18 cellular contexts compared by ENCODE assay signal in the genomic region with DNA sequence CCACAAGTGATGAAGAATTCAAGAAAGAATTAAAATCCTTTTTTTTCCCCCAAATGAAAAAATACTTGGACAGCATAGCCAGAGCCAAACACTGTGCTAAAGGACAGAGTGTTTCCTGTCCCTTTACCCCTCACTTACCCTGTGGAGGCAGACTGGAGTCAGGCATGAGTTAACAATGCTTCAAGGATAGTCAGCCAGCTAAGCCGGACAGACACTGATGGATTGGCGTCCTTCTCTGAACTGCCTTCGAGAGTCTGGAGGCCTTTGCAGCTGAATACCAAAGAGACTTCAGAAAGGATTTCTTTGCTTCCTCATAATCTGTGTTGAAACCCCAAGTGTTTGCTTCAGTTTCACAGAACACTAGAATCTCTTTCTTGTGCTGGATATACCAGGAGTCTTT. TPM values are rescaled to one million over a fixed set of nuclear protein-coding genes. Genes with fewer than 3 reads are reported as not detected.
A peak's percentile ranks its signal among the peaks of the same experiment; 100 is the strongest.
DNase-seq lines count a peak whose midpoint lies in the region; ATAC-seq, FAIRE-seq and TF ChIP-seq lines count a peak whose summit lies in the region.
"Had no signal": no experiment of that assay in that cellular context is flagged by ENCODE, and none has a peak within 500 bp of the region (broad histone marks: within the 10 kb centered on the region; RNA-seq: fewer than 3 reads in every experiment).

No MANE protein-coding gene starts in this region.

- no peak for TF ChIP-seq POLR2A in K562 (conservative IDR thresholded peaks at IDR 0.05)

- no peak overlapping the region for H3K4me2 ChIP-seq in K562 (ENCODE audit: insufficient read depth, low read length)
- H3K4me2 ChIP-seq: BLaER1 had no signal

- TF ChIP-seq EP300 in K562 (IDR thresholded peaks at IDR 0.05; ENCODE audit: low read length): no peak

- peaks cover 14 to 15% of the 10 kb centered on the region in 2 experiments; a peak in 4 of 5 replicates for H3K4me1 ChIP-seq in K562 (replicated peaks in 1 of 2; ENCODE audit: control insufficient read depth in 2 of 2, insufficient read depth in 2 of 2, low read length in 2 of 2)
- H3K4me1 ChIP-seq in left lung: peaks cover 4 to 87% of the 10 kb centered on the region in 2 donors

- no peaks in the 10 kb centered on the region for H3K9me1 ChIP-seq in K562 (ENCODE audit: control insufficient read depth, insufficient read depth, low read length)

- no peak for TF ChIP-seq CTCF in K562 (IDR thresholded peaks at IDR 0.05 in 2 of 3, conservative IDR thresholded peaks at IDR 0.05 in 1 of 3; ENCODE audit: insufficient read depth in 2 of 3, low read depth in 1 of 3, low read length in 3 of 3)
- no peak for TF ChIP-seq CTCF in nephron (IDR thresholded peaks at IDR 0.05; ENCODE audit: unreplicated experiment in 3 of 3)
- no peak for TF ChIP-seq CTCF in left lung (IDR thresholded peaks at IDR 0.05)

- H3K27ac Mint-ChIP-seq in IgD-negative memory B cell: peak overlapping the region in 2 of 3 donors; percentile 16 to 27
- peak overlapping the region; percentile 70 to 89 (median 83) for H3K27ac Mint-ChIP-seq in nephron
- H3K27ac Mint-ChIP-seq: activated T-helper 2 cell treated with anti-CD3 and anti-CD28 coated beads, Interferon-gamma antibody, Interleukin-2, Interleukin-4, amounts not matched to agents 10 μg/mL and 5 μg/mL and 100 μg/mL, durations not matched to agents 14 hours and 24 hours and 36 hours had no signal

- peaks cover 85% of the 10 kb centered on the region for H3K79me2 ChIP-seq in K562 (ENCODE audit: control insufficient read depth, insufficient read depth, low read length)

- in situ Hi-C loops in K562 (cut with MboI): no loop called here

- H2AFZ ChIP-seq in K562 (ENCODE audit: low read depth, low read length): no peak overlapping the region

- POLR2A ChIA-PET in K562 (lab: Yijun Ruan, JAX): interaction anchor here (0.6 to 2.0 kb wide), 10 partner anchors 8 to 1171 kb away, joined by 3 to 10 read pairs (median 4); no protein-coding TSS in a partner anchor

- H3K27ac ChIP-seq in K562 (ENCODE audit: extremely low read depth, low read depth, low read length): no peak overlapping the region
- peak overlapping the region in 1 of 2 donors; percentile 73 for H3K27ac ChIP-seq in left lung
- H3K27ac ChIP-seq: BLaER1 had no signal

- H3K27me3 Mint-ChIP-seq in IgD-negative memory B cell: no peaks in the 10 kb centered on the region
- H3K27me3 Mint-ChIP-seq in nephron (ENCODE audit: low read depth): no peaks in the 10 kb centered on the region
- H3K27me3 Mint-ChIP-seq: naive thymus-derived CD8-positive, alpha-beta T cell had no signal

- TF ChIP-seq RAD21 in K562 (CRISPR knock-in tag; conservative IDR thresholded peaks at IDR 0.05 in 1 of 2, IDR thresholded peaks at IDR 0.05 in 1 of 2): 0 out of 4 replicates have a peak, but pooled peaks of 1 of the 2 experiments have one; percentile 4

- H3K27me3 ChIP-seq in K562 (ENCODE audit: control insufficient read depth in 2 of 2, insufficient read depth in 2 of 2, low read length in 2 of 2) (no peaks in the 10 kb centered on the region), left lung (no peaks in the 10 kb centered on the region)
- H3K27me3 ChIP-seq: BLaER1, MG63 had no signal

- no peaks in the 10 kb centered on the region for H3K9me3 ChIP-seq in K562 (replicated peaks; ENCODE audit: control insufficient read depth, insufficient read depth, low read depth, low read length)
- no peaks in the 10 kb centered on the region for H3K9me3 ChIP-seq in left lung
- H3K9me3 ChIP-seq: BLaER1, MG63 had no signal

- no peak overlapping the region for H3K9ac ChIP-seq in K562 (ENCODE audit: insufficient read depth in 1 of 2, low read depth in 2 of 2, low read length in 2 of 2)
- H3K9ac ChIP-seq: BLaER1 had no signal

- no TSS peak for BruUV-seq in K562 (replicated peaks; lab: Mats Ljungman, UMichigan)

- FAIRE-seq in K562 (lab: Jason Lieb, UNC): peak; percentile 37
- FAIRE-seq: islet of Langerhans had no signal

- H4K20me1 ChIP-seq in K562 (replicated peaks; ENCODE audit: control insufficient read depth, insufficient read depth, low read length): no peaks in the 10 kb centered on the region; the same call in none of the 2 replicates

- H3K4me1 Mint-ChIP-seq in IgD-negative memory B cell: peaks cover 25 to 45% (median 31%) of the 10 kb centered on the region in 3 donors
- H3K4me1 Mint-ChIP-seq in nephron: peaks cover 43% of the 10 kb centered on the region

- H3K4me3 Mint-ChIP-seq in IgD-negative memory B cell (peak overlapping the region in 1 of 4 donors; percentile 43), nephron (peak overlapping the region; percentile 24 to 44 (median 26))

- H3K36me3 ChIP-seq in K562 (ENCODE audit: control insufficient read depth, insufficient read depth, low read length): no peaks in the 10 kb centered on the region
- H3K36me3 ChIP-seq in left lung: no peaks in the 10 kb centered on the region
- H3K36me3 ChIP-seq: BLaER1, MG63 had no signal

- H3K4me3 ChIP-seq in K562: no peak overlapping the region
- H3K4me3 ChIP-seq in left lung: peak overlapping the region in 1 of 2 donors; percentile 17
- H3K4me3 ChIP-seq: BLaER1, MG63 had no signal

- peak; percentile 27 for ATAC-seq in K562
- ATAC-seq in left lung: no peak
- ATAC-seq: naive thymus-derived CD8-positive, alpha-beta T cell had no signal

- intact Hi-C loops in K562 (cut with micrococcal nuclease) (no loop called here), left lung (cut with DNase I) (no loop called here)

- CTCF ChIA-PET in K562 (lab: Yijun Ruan, JAX; ENCODE audit: low intra/inter-chr PET ratio): no interaction called here

- 28% methylated on average over 3 of the region's 3 CpGs for WGBS in K562 (ENCODE audit: insufficient coverage, low coverage, missing lambda C conversion rate)

- H3K9me3 Mint-ChIP-seq in IgD-negative memory B cell: no peaks in the 10 kb centered on the region
- H3K9me3 Mint-ChIP-seq in nephron: no peaks in the 10 kb centered on the region
- H3K9me3 Mint-ChIP-seq: activated T-helper 2 cell treated with anti-CD3 and anti-CD28 coated beads, Interferon-gamma antibody, Interleukin-2, Interleukin-4, amounts not matched to agents 10 μg/mL and 5 μg/mL and 100 μg/mL, durations not matched to agents 14 hours and 24 hours and 36 hours; naive thymus-derived CD8-positive, alpha-beta T cell had no signal

- peak; percentile 40 to 54 for DNase-seq in AML-193 (lab: John Stamatoyannopoulos, UW)
- DNase-seq in K562 (ENCODE audit: extremely low read depth in 1 of 4, low spot score in 3 of 4): peak in 2 of 4 experiments; percentile 32 to 57
- no peak for DNase-seq in NCI-H187 treated with DMSO at 0.1 percent for 48 hours (lab: John Stamatoyannopoulos, UW)
- DNase-seq in left lung: no peak
- no peak for DNase-seq in NCI-H146 (lab: John Stamatoyannopoulos, UW)
- no peak for DNase-seq in activated effector memory CD4-positive, alpha-beta T cell treated with anti-CD3 and anti-CD28 coated beads, Interleukin-2, amount 50 U/mL, for 16 hours
- DNase-seq: activated CD4-positive, alpha-beta T cell treated with anti-CD3 and anti-CD28 coated beads for 48 hours; GDM1; MG63; naive thymus-derived CD8-positive, alpha-beta T cell; NCI-H526 treated with DMSO at 0.1 percent for 48 hours; stimulated activated CD4-positive, alpha-beta T cell treated with anti-CD3 and anti-CD28 coated beads, Interleukin-15, amount 100 ng/mL, for 24 hours; SW 1271 had no signal

- H3K36me3 Mint-ChIP-seq in IgD-negative memory B cell (no peaks in the 10 kb centered on the region), nephron (ENCODE audit: low read depth) (no peaks in the 10 kb centered on the region)

RNA-seq across cellular contexts. Expression of gene METTL9, which starts 4.5 kb away (rescaled TPM):
- 78.5 TPM for polyA plus RNA-seq in IgD-negative memory B cell
- 42.0 and 73.0 TPM in 2 replicates for total RNA-seq in K562 (2011; cell fraction: chromatin; rRNA removed; ENCODE audit: low replicate concordance)
- 27.7 and 29.2 TPM in 2 replicates for total RNA-seq in K562 (2011; cell fraction: nucleolus; rRNA removed)
- 44.9 and 62.3 TPM in 2 replicates for total RNA-seq in K562 (2011; cell fraction: nucleoplasm; rRNA removed)
- total RNA-seq in K562 (2014; rRNA removed): 69.1 and 74.8 TPM in 2 replicates
- 81.2 and 105 TPM in 2 replicates for total RNA-seq in K562 (2014; rRNA removed; fragmentation: Illumina TruSeq; extraction: Trizol)
- total RNA-seq in K562 (2015; rRNA removed; fragmentation: Illumina TruSeq; extraction: Trizol): 80.9 and 82.2 TPM in 2 replicates
- total RNA-seq in K562 (2021): 65.8 and 66.1 TPM in 2 replicates
- polyA plus RNA-seq in K562 (2011; rRNA removed): 85.0 and 107 TPM in 2 replicates
- 27.8 and 39.5 TPM in 2 replicates for polyA plus RNA-seq in K562 (2011; cell fraction: cytosol; rRNA removed)
- 9.7 and 27.7 TPM in 2 replicates for polyA plus RNA-seq in K562 (2011; cell fraction: nucleus; rRNA removed)
- polyA plus RNA-seq in K562 (2012): 58.8 and 97.2 TPM in 2 replicates
- polyA plus RNA-seq in K562 (2014; fragmentation: Illumina TruSeq; extraction: Trizol): 67.6 and 79.1 TPM in 2 replicates
- 10 to 100 TPM; 12.2 to 16.3 TPM for polyA plus RNA-seq in K562 (2014; fragmentation: Nextera tagmentation; extraction: Ambion mirVana)
- polyA plus RNA-seq in K562 (2014; rRNA removed): 70.8 and 86.0 TPM in 2 replicates
- 39.8 and 63.4 TPM in 2 replicates for polyA minus RNA-seq in K562 (2011; rRNA and poly(A)+ RNA removed)
- polyA minus RNA-seq in K562 (2011; cell fraction: cytosol; rRNA and poly(A)+ RNA removed): 24.4 and 27.4 TPM in 2 replicates
- polyA minus RNA-seq in K562 (2011; cell fraction: nucleus; rRNA and poly(A)+ RNA removed): 16.8 and 24.0 TPM in 2 replicates
- 10 to 100 TPM; 93.7 to 99.3 TPM for total RNA-seq in left lung

RNA-seq across cellular contexts. Expression of gene IGSF6, which starts 48.5 kb away (rescaled TPM):
- 0.31 TPM for polyA plus RNA-seq in IgD-negative memory B cell
- total RNA-seq in K562 (2011; cell fraction: chromatin; rRNA removed; ENCODE audit: low replicate concordance): not detected in 2 replicates
- total RNA-seq in K562 (2011; cell fraction: nucleolus; rRNA removed): not detected in 2 replicates
- total RNA-seq in K562 (2011; cell fraction: nucleoplasm; rRNA removed): not detected in 2 replicates
- total RNA-seq in K562 (2014; rRNA removed): not detected in 2 replicates
- total RNA-seq in K562 (2014; rRNA removed; fragmentation: Illumina TruSeq; extraction: Trizol): not detected in 2 replicates
- not detected in 2 replicates for total RNA-seq in K562 (2015; rRNA removed; fragmentation: Illumina TruSeq; extraction: Trizol)
- total RNA-seq in K562 (2021): not detected in 2 replicates
- not detected in 2 replicates for polyA plus RNA-seq in K562 (2011; rRNA removed)
- polyA plus RNA-seq in K562 (2011; cell fraction: cytosol; rRNA removed): not detected in 2 replicates
- not detected in 2 replicates for polyA plus RNA-seq in K562 (2011; cell fraction: nucleus; rRNA removed)
- polyA plus RNA-seq in K562 (2012): 0.13 and 0.14 TPM in 2 replicates
- polyA plus RNA-seq in K562 (2014; fragmentation: Illumina TruSeq; extraction: Trizol): not detected in 2 replicates
- polyA plus RNA-seq in K562 (2014; fragmentation: Nextera tagmentation; extraction: Ambion mirVana): under 1 TPM in 1 of 2 experiments, not detected in 1; 0.07 TPM
- polyA plus RNA-seq in K562 (2014; rRNA removed): not detected in 2 replicates
- polyA minus RNA-seq in K562 (2011; rRNA and poly(A)+ RNA removed): not detected in 2 replicates
- polyA minus RNA-seq in K562 (2011; cell fraction: cytosol; rRNA and poly(A)+ RNA removed): not detected in 2 replicates
- not detected in 2 replicates for polyA minus RNA-seq in K562 (2011; cell fraction: nucleus; rRNA and poly(A)+ RNA removed)
- total RNA-seq in left lung: 10 to 100 TPM; 50.7 to 65.4 TPM
- total RNA-seq: activated T-helper 2 cell treated with anti-CD3 and anti-CD28 coated beads, Interferon-gamma antibody, Interleukin-2, Interleukin-4, amounts not matched to agents 10 μg/mL and 5 μg/mL and 100 μg/mL, durations not matched to agents 14 hours and 24 hours and 36 hours had no signal

RNA-seq across cellular contexts. Expression of gene OTOA, which starts 59.8 kb away (rescaled TPM):
- polyA plus RNA-seq in IgD-negative memory B cell (not detected), K562 (2011; rRNA removed) (0.03 and 0.04 TPM in 2 replicates), K562 (2014; fragmentation: Illumina TruSeq; extraction: Trizol) (not detected in 2 replicates), K562 (2014; fragmentation: Nextera tagmentation; extraction: Ambion mirVana) (not detected), K562 (2014; rRNA removed) (not detected in 2 replicates)
- not detected in 2 replicates for total RNA-seq in K562 (2011; cell fraction: chromatin; rRNA removed; ENCODE audit: low replicate concordance)
- total RNA-seq in K562 (2011; cell fraction: nucleolus; rRNA removed): not detected in 2 replicates
- total RNA-seq in K562 (2011; cell fraction: nucleoplasm; rRNA removed): 0.15 TPM in 1 of 2 replicates, not detected in the other
- total RNA-seq in K562 (2014; rRNA removed) (not detected in 2 replicates), K562 (2014; rRNA removed; fragmentation: Illumina TruSeq; extraction: Trizol) (not detected in 2 replicates), K562 (2015; rRNA removed; fragmentation: Illumina TruSeq; extraction: Trizol) (not detected in 2 replicates), K562 (2021) (not detected in 2 replicates), left lung (1 to 10 TPM in 1 of 2 donors, under 1 TPM in 1; 0.97 to 1.1 TPM)
- not detected in 2 replicates for polyA plus RNA-seq in K562 (2011; cell fraction: cytosol; rRNA removed)
- polyA plus RNA-seq in K562 (2011; cell fraction: nucleus; rRNA removed): 0.08 and 0.11 TPM in 2 replicates
- polyA plus RNA-seq in K562 (2012): not detected in 2 replicates
- polyA minus RNA-seq in K562 (2011; rRNA and poly(A)+ RNA removed): not detected in 2 replicates
- polyA minus RNA-seq in K562 (2011; cell fraction: cytosol; rRNA and poly(A)+ RNA removed): not detected in 2 replicates
- not detected in 2 replicates for polyA minus RNA-seq in K562 (2011; cell fraction: nucleus; rRNA and poly(A)+ RNA removed)
- total RNA-seq: activated T-helper 2 cell treated with anti-CD3 and anti-CD28 coated beads, Interferon-gamma antibody, Interleukin-2, Interleukin-4, amounts not matched to agents 10 μg/mL and 5 μg/mL and 100 μg/mL, durations not matched to agents 14 hours and 24 hours and 36 hours had no signal
- polyA plus RNA-seq: naive thymus-derived CD8-positive, alpha-beta T cell had no signal

Comparison
In these comparisons a context has a peak if more than half of its experiments do, and no peak if none do; other contexts are left out.
1. DNase-seq: peak in AML-193 (2 of 2); none in NCI-H187 treated with DMSO at 0.1 percent for 48 hours (single experiment), left lung (0 of 2), NCI-H146 (single experiment) and activated effector memory CD4-positive, alpha-beta T cell treated with anti-CD3 and anti-CD28 coated beads, Interleukin-2, amount 50 U/mL, for 16 hours (single experiment).
2. RNA of gene IGSF6, which starts 48.5 kb away (total RNA-seq): 50.7 to 65.4 TPM in left lung; not detected in K562; every median in the first group is over 10 times any median in the second.